ENCODE assay signal across 1 cellular context in genomic region chr5:52788505-52788821, GRCh38.
TF ChIP-seq lines count a peak whose summit lies in the region.

No MANE protein-coding gene starts in this region.

TF ChIP-seq in GM12878, 131 proteins besides CTCF, POLR2A, EP300 and RAD21:
- no peak for TF ChIP-seq SMAD1 (IDR thresholded peaks at IDR 0.05; ENCODE audit: low read depth, partially characterized antibody)
- TF ChIP-seq ZBTB33 (IDR thresholded peaks at IDR 0.05), result no peak
- TF ChIP-seq WRNIP1 (IDR thresholded peaks at IDR 0.05; ENCODE audit: borderline replicate concordance, low read depth, low read length), result no peak
- no peak for TF ChIP-seq ZBTB4 (CRISPR knock-in tag; IDR thresholded peaks at IDR 0.05)
- TF ChIP-seq CBX5 (IDR thresholded peaks at IDR 0.05; ENCODE audit: low read depth), result no peak
- TF ChIP-seq RAD51 (IDR thresholded peaks at IDR 0.05), result no peak
- no peak for TF ChIP-seq IRF5 (IDR thresholded peaks at IDR 0.05; ENCODE audit: borderline replicate concordance)
- TF ChIP-seq SMC3 (IDR thresholded peaks at IDR 0.05; ENCODE audit: borderline replicate concordance, low read length), result no peak
- no peak for TF ChIP-seq BCL3 (IDR thresholded peaks at IDR 0.05; ENCODE audit: borderline replicate concordance, insufficient read depth, low read depth, low read length, poor library complexity, severe bottlenecking)
- no peak for TF ChIP-seq RFX5 (IDR thresholded peaks at IDR 0.05; ENCODE audit: low read depth, low read length)
- no peak for TF ChIP-seq CBFB (IDR thresholded peaks at IDR 0.05; ENCODE audit: low read depth)
- no peak for TF ChIP-seq SRF (IDR thresholded peaks at IDR 0.05; ENCODE audit: low read depth in 2 of 2, low read length in 2 of 2)
- no peak for TF ChIP-seq NKRF (conservative IDR thresholded peaks at IDR 0.05)
- TF ChIP-seq ATF3 (IDR thresholded peaks at IDR 0.05; ENCODE audit: borderline replicate concordance, extremely low read depth, low read depth, low read length), result no peak
- no peak for TF ChIP-seq CREM (IDR thresholded peaks at IDR 0.05; ENCODE audit: low read depth)
- TF ChIP-seq BACH1 (IDR thresholded peaks at IDR 0.05; ENCODE audit: borderline replicate concordance), result no peak
- no peak for TF ChIP-seq ZBTB11 (CRISPR knock-in tag; IDR thresholded peaks at IDR 0.05)
